1 cellular context compared by ENCODE assay signal in the genomic region with DNA sequence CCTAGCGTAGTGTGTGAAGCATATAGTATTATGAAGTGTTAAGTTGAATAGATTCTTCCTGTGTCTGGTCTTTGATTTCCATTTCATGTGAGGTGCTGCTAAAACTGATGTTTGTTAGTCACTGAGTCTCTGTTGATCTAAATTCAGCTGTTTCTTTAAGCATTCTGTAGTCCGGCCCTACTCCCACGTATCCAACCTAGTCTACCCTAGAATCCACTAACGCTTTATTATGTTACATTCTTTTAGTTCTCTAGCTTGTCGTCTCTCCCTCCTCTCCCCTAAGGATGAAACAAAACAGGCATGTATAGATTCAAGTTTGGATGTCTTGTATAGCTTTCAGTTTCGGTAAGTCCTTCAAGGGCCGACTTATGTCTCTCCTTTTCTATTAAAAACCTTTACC.
TF ChIP-seq lines count a peak whose summit lies in the region.

No MANE protein-coding gene starts in this region.

TF ChIP-seq in HEK293, 187 proteins besides CTCF, POLR2A, EP300 and RAD21 (continued from another document):
- TF ChIP-seq ZNF837 (tag by site-specific recombination; IDR thresholded peaks at IDR 0.05) (no peak), ATF2 (tag by site-specific recombination; IDR thresholded peaks at IDR 0.05; ENCODE audit: low read depth) (no peak)
- TF ChIP-seq, protein P1, sequence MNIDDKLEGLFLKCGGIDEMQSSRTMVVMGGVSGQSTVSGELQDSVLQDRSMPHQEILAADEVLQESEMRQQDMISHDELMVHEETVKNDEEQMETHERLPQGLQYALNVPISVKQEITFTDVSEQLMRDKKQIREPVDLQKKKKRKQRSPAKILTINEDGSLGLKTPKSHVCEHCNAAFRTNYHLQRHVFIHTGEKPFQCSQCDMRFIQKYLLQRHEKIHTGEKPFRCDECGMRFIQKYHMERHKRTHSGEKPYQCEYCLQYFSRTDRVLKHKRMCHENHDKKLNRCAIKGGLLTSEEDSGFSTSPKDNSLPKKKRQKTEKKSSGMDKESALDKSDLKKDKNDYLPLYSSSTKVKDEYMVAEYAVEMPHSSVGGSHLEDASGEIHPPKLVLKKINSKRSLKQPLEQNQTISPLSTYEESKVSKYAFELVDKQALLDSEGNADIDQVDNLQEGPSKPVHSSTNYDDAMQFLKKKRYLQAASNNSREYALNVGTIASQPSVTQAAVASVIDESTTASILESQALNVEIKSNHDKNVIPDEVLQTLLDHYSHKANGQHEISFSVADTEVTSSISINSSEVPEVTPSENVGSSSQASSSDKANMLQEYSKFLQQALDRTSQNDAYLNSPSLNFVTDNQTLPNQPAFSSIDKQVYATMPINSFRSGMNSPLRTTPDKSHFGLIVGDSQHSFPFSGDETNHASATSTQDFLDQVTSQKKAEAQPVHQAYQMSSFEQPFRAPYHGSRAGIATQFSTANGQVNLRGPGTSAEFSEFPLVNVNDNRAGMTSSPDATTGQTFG (tag by site-specific recombination; IDR thresholded peaks at IDR 0.05; ENCODE audit: borderline replicate concordance): no peak
